In genomic region chr12:48691826-48692473, GRCh38 we compare ENCODE assay signal across 17 cellular contexts.
"Had no signal": no experiment of that assay in that cellular context is flagged by ENCODE, and none has a peak within 500 bp of the region (broad histone marks: within the 10 kb centered on the region; RNA-seq: fewer than 3 reads in every experiment).

No MANE protein-coding gene starts in this region.

- FAIRE-seq: bronchial epithelial cell, TTC549 had no signal

- H3K9me3 Mint-ChIP-seq: activated B cell treated with CpG ODN at 0.5 μM for 24 hours; activated CD4-positive, alpha-beta T cell treated with anti-CD3 and anti-CD28 coated beads, Interleukin-2, amount 10 ng/mL, durations not matched to agents 24 days and 14 days; activated naive CD8-positive, alpha-beta T cell treated with anti-CD3 and anti-CD28 coated beads, Interleukin-2, amount 10 ng/mL, durations not matched to agents 7 days and 5 days; natural killer cell had no signal

- H3K4me1 Mint-ChIP-seq: activated B cell treated with CpG ODN at 0.5 μM for 24 hours had no signal

- H3K27me3 Mint-ChIP-seq: activated B cell treated with CpG ODN at 0.5 μM for 24 hours; activated CD4-positive, alpha-beta T cell treated with anti-CD3 and anti-CD28 coated beads, Interleukin-2, amount 10 ng/mL, durations not matched to agents 24 days and 14 days; activated naive CD8-positive, alpha-beta T cell treated with anti-CD3 and anti-CD28 coated beads, Interleukin-2, amount 10 ng/mL, durations not matched to agents 7 days and 5 days had no signal

- H3K27ac ChIP-seq: epithelial cell of prostate had no signal

- DNase-seq: activated B cell treated with CpG ODN at 0.5 μM for 24 hours; activated CD4-positive, alpha-beta T cell treated with anti-CD3 and anti-CD28 coated beads, Interleukin-2, amount 10 ng/mL, durations not matched to agents 24 days and 14 days; activated effector memory CD4-positive, alpha-beta T cell treated with Interleukin-2 at 50 U/mL for 16 hours; activated naive CD8-positive, alpha-beta T cell treated with anti-CD3 and anti-CD28 coated beads, Interleukin-2, amount 10 ng/mL, durations not matched to agents 7 days and 5 days; activated T-cell treated with anti-CD3 and anti-CD28 coated beads for 4 hours; aorta; effector memory CD4-positive, alpha-beta T cell; hippocampal formation; natural killer cell; occipital lobe; stimulated activated CD4-positive, alpha-beta T cell treated with anti-CD3 and anti-CD28 coated beads, Interleukin-2, amount 100 ng/mL, for 48 hours; stimulated activated naive CD8-positive, alpha-beta T cell treated with anti-CD3 and anti-CD28 coated beads, Interleukin-15, Interleukin-2, amounts not matched to agents 100 U/mL and 50 U/mL, for 24 hours had no signal

- H3K27ac Mint-ChIP-seq: activated B cell treated with CpG ODN at 0.5 μM for 24 hours; activated CD4-positive, alpha-beta T cell treated with anti-CD3 and anti-CD28 coated beads, Interleukin-2, amount 10 ng/mL, durations not matched to agents 24 days and 14 days; activated naive CD8-positive, alpha-beta T cell treated with anti-CD3 and anti-CD28 coated beads, Interleukin-2, amount 10 ng/mL, durations not matched to agents 7 days and 5 days; natural killer cell had no signal

- H3K4me3 Mint-ChIP-seq: activated B cell treated with CpG ODN at 0.5 μM for 24 hours; activated CD4-positive, alpha-beta T cell treated with anti-CD3 and anti-CD28 coated beads, Interleukin-2, amount 10 ng/mL, durations not matched to agents 24 days and 14 days; activated naive CD8-positive, alpha-beta T cell treated with anti-CD3 and anti-CD28 coated beads, Interleukin-2, amount 10 ng/mL, durations not matched to agents 7 days and 5 days; natural killer cell had no signal

- ATAC-seq: natural killer cell; SK-N-SH treated with all-trans-retinoic acid at 6 μM for 48 hours; stimulated activated naive CD8-positive, alpha-beta T cell treated with anti-CD3 and anti-CD28 coated beads, Interleukin-15, Interleukin-2, amounts not matched to agents 100 U/mL and 50 U/mL, for 24 hours had no signal

- H3K4me3 ChIP-seq: coronary artery had no signal
